ENCODE assay signal across 13 cellular contexts in genomic region chr10:17273403-17273802, GRCh38. TPM values are rescaled to one million over a fixed set of nuclear protein-coding genes. Genes with fewer than 3 reads are reported as not detected.
A peak's percentile ranks its signal among the peaks of the same experiment; 100 is the strongest.
DNase-seq lines count a peak whose midpoint lies in the region; ATAC-seq, FAIRE-seq and TF ChIP-seq lines count a peak whose summit lies in the region.
"Had no signal": no experiment of that assay in that cellular context is flagged by ENCODE, and none has a peak within 500 bp of the region (broad histone marks: within the 10 kb centered on the region; RNA-seq: fewer than 3 reads in every experiment).

No MANE protein-coding gene starts in this region.

- H3K4me3 ChIP-seq in breast epithelium, result no peak overlapping the region
- H3K4me3 ChIP-seq in fibroblast of mammary gland (ENCODE audit: control insufficient read depth, low read depth, low read length), result no peak overlapping the region
- H3K4me3 ChIP-seq: colonic mucosa had no signal

- POLR2A ChIA-PET in MCF 10A (lab: Yijun Ruan, JAX) (interaction anchor here (0.5 to 1.1 kb wide), 4 partner anchors 9 to 411 kb away, joined by 3 to 6 read pairs (median 4); no protein-coding TSS in a partner anchor), T-cell (lab: Charles Lee) (no interaction called here)

- CTCF ChIA-PET in MCF 10A (lab: Yijun Ruan, JAX) (interaction anchor here (0.5 to 2.5 kb wide), 7 partner anchors 9 to 445 kb away, joined by 3 to 10 read pairs (median 6); no protein-coding TSS in a partner anchor), T-cell (lab: Charles Lee) (interaction anchor here in 1 of 2 donors (0.6 kb wide), 1 partner anchor 16 kb away, joined by 3 read pairs; no protein-coding TSS in a partner anchor)

- H3K36me3 Mint-ChIP-seq in MCF 10A (ENCODE audit: insufficient read depth, unreplicated experiment), result peaks cover 5% of the 10 kb centered on the region
- H3K36me3 Mint-ChIP-seq in T-cell, result no peaks in the 10 kb centered on the region

- H3K9me3 Mint-ChIP-seq in MCF 10A (ENCODE audit: unreplicated experiment), result no peaks in the 10 kb centered on the region
- peaks cover 0 to 15% (median 4%) of the 10 kb centered on the region in 3 donors for H3K9me3 Mint-ChIP-seq in T-cell

- no TSS peak for BruUV-seq in MCF 10A (replicated peaks; lab: Mats Ljungman, UMichigan)

- H3K27ac ChIP-seq in breast epithelium, result no peak overlapping the region
- H3K27ac ChIP-seq: colonic mucosa, KMS-11 had no signal

- H3K27ac Mint-ChIP-seq in MCF 10A (ENCODE audit: low read depth, unreplicated experiment) (peak overlapping the region; percentile 75), T-cell (no peak overlapping the region)

- H3K27me3 Mint-ChIP-seq in MCF 10A (ENCODE audit: insufficient read depth, unreplicated experiment) (no peaks in the 10 kb centered on the region), T-cell (peaks cover 8 to 11% of the 10 kb centered on the region in 2 donors)

- FAIRE-seq in urothelium cell line (lab: Jason Lieb, UNC), result no peak

- no peaks in the 10 kb centered on the region for H3K36me3 ChIP-seq in breast epithelium
- H3K36me3 ChIP-seq: colonic mucosa had no signal

- TF ChIP-seq CTCF in MCF 10A (IDR thresholded peaks at IDR 0.05; ENCODE audit: unreplicated experiment) (no peak), breast epithelium (IDR thresholded peaks at IDR 0.05) (no peak), fibroblast of mammary gland (conservative IDR thresholded peaks at IDR 0.05; ENCODE audit: control insufficient read depth, insufficient read depth, low read depth, low read length) (no peak)

- ATAC-seq in SK-N-SH treated with all-trans-retinoic acid at 6 μM for 48 hours (peak; percentile 62), T-cell (replicated peaks in 1 of 4) (no peak)
- ATAC-seq: Panc1 had no signal

- no peaks in the 10 kb centered on the region for H3K27me3 ChIP-seq in breast epithelium
- H3K27me3 ChIP-seq: colonic mucosa had no signal

- no peak for TF ChIP-seq POLR2A in breast epithelium (IDR thresholded peaks at IDR 0.05)

- H3K4me3 Mint-ChIP-seq in MCF 10A (ENCODE audit: unreplicated experiment), result no peak overlapping the region
- no peak overlapping the region for H3K4me3 Mint-ChIP-seq in T-cell

- DNase-seq in MCF 10A (ENCODE audit: unreplicated experiment) (peak; percentile 66), breast epithelium (ENCODE audit: low spot score in 2 of 2) (no peak), fibroblast of mammary gland (ENCODE audit: low read depth) (peak; percentile 87), urothelium cell line (ENCODE audit: low spot score) (peak; percentile 46), T-cell (no peak), foreskin melanocyte (no peak)
- DNase-seq in stimulated activated CD4-positive, alpha-beta T cell treated with anti-CD3 and anti-CD28 coated beads, Interleukin-15, amount 100 ng/mL, for 24 hours, result no peak
- DNase-seq: colonic mucosa, GDM1, hippocampal formation had no signal

- intact Hi-C loops in MCF 10A (cut with micrococcal nuclease) (no loop called here), breast epithelium (cut with DNase I; ENCODE audit: low total_unique reads) (no loop called here)

- H3K4me1 Mint-ChIP-seq in MCF 10A (ENCODE audit: insufficient read depth, unreplicated experiment) (peaks cover 11% of the 10 kb centered on the region), T-cell (no peaks in the 10 kb centered on the region)

- no peaks in the 10 kb centered on the region for H3K4me1 ChIP-seq in breast epithelium
- H3K4me1 ChIP-seq: colonic mucosa had no signal

- no peaks in the 10 kb centered on the region for H3K9me3 ChIP-seq in breast epithelium
- H3K9me3 ChIP-seq: colonic mucosa had no signal

TF ChIP-seq in SK-N-SH treated with all-trans-retinoic acid at 6 μM for 48 hours, 23 proteins besides CTCF, POLR2A, EP300 and RAD21:
- TF ChIP-seq ISL1 (CRISPR knock-in tag; IDR thresholded peaks at IDR 0.05) (no peak), ZC3H10 (CRISPR knock-in tag; IDR thresholded peaks at IDR 0.05) (0 out of 2 replicates have a peak, but pooled peaks have one; percentile 14)

RNA-seq across cellular contexts. Expression of gene VIM, which starts 45.4 kb away (rescaled TPM):
- 1,413 and 1,430 TPM in 2 replicates for total RNA-seq in MCF 10A (2022)
- total RNA-seq in breast epithelium, result 1,000 to 10,000 TPM; 1,431 to 8,681 (median 2,067) TPM
- total RNA-seq in T-cell, result 1,000 to 10,000 TPM in 4 of 5 donors, 100 to 1,000 TPM in 1; 704 to 1,632 (median 1,212) TPM

Comparison
In these comparisons a context has a peak if more than half of its experiments do, and no peak if none do; other contexts are left out.
1. DNase-seq: peak in MCF 10A (single experiment), fibroblast of mammary gland (single experiment) and urothelium cell line (single experiment); none in breast epithelium (0 of 2), stimulated activated CD4-positive, alpha-beta T cell treated with anti-CD3 and anti-CD28 coated beads, Interleukin-15, amount 100 ng/mL, for 24 hours (single experiment), T-cell (0 of 34) and foreskin melanocyte (single experiment).